Comparison of ENCODE assay signal across 8 cellular contexts in genomic region chr11:27698872-27699241, GRCh38.
A peak's percentile ranks its signal among the peaks of the same experiment; 100 is the strongest.
DNase-seq lines count a peak whose midpoint lies in the region; ATAC-seq, FAIRE-seq and TF ChIP-seq lines count a peak whose summit lies in the region.

No MANE protein-coding gene starts in this region.

- peak overlapping the region; percentile 77 for H3K27ac Mint-ChIP-seq in nephron progenitor cell

- H3K27me3 Mint-ChIP-seq in nephron progenitor cell (ENCODE audit: low read depth, poor library complexity), result no peaks in the 10 kb centered on the region

- DNase-seq in CMK (ENCODE audit: low read depth) (peak; percentile 38), GM19239 (ENCODE audit: insufficient read length, low spot score) (peak; percentile 59), NCI-H82 treated with DMSO at 0.1 percent for 48 hours (lab: John Stamatoyannopoulos, UW; ENCODE audit: unreplicated experiment) (peak; percentile 61), fibroblast of gingiva (ENCODE audit: low read depth) (peak; percentile 87), nephron progenitor cell (peak; percentile 95), stromal cell of bone marrow (ENCODE audit: low read depth) (peak; percentile 83)
- DNase-seq in activated CD8-positive, alpha-beta memory T cell treated with anti-CD3 and anti-CD28 coated beads, Interleukin-2, amount 50 U/mL, for 4 hours, result peak; percentile 40

- no peaks in the 10 kb centered on the region for H3K36me3 Mint-ChIP-seq in nephron progenitor cell (ENCODE audit: low read depth)

- H3K4me3 Mint-ChIP-seq in nephron progenitor cell, result peak overlapping the region; percentile 91

- FAIRE-seq in GM19239 (lab: Jason Lieb, UNC), result peak; percentile 88

- H3K4me1 Mint-ChIP-seq in nephron progenitor cell, result peaks cover 68% of the 10 kb centered on the region

- TF ChIP-seq CTCF in nephron progenitor cell (IDR thresholded peaks at IDR 0.05), result peak; percentile 79

- ATAC-seq in HG03342 (IDR thresholded peaks at IDR 0.05; ENCODE audit: unreplicated experiment), result peak; percentile 78

- no peaks in the 10 kb centered on the region for H3K9me3 Mint-ChIP-seq in nephron progenitor cell

Comparison
In these comparisons a context has a peak if more than half of its experiments do, and no peak if none do; other contexts are left out.
1. Peak in every context shown above with its lines: DNase-seq and ATAC-seq.
2. DNase-seq: peak in every context shown above with its lines; median percentile 95 in nephron progenitor cell; 87 in fibroblast of gingiva; 83 in stromal cell of bone marrow; 61 in NCI-H82 treated with DMSO at 0.1 percent for 48 hours; 59 in GM19239; 40 in activated CD8-positive, alpha-beta memory T cell treated with anti-CD3 and anti-CD28 coated beads, Interleukin-2, amount 50 U/mL, for 4 hours; 38 in CMK.